18 cellular contexts compared by ENCODE assay signal in genomic region chr6:163395786-163396185, GRCh38. TPM values are rescaled to one million over a fixed set of nuclear protein-coding genes. Genes with fewer than 3 reads are reported as not detected.
DNase-seq lines count a peak whose midpoint lies in the region; ATAC-seq and TF ChIP-seq lines count a peak whose summit lies in the region.
"Had no signal": no experiment of that assay in that cellular context is flagged by ENCODE, and none has a peak within 500 bp of the region (broad histone marks: within the 10 kb centered on the region; RNA-seq: fewer than 3 reads in every experiment).

No MANE protein-coding gene starts in this region.

- ATAC-seq in right lobe of liver: no peak
- ATAC-seq: HCT116 had no signal

- no peak for TF ChIP-seq POLR2A in right lobe of liver (IDR thresholded peaks at IDR 0.05)

- H3K27ac Mint-ChIP-seq in brain (peak overlapping the region; percentile 92 to 94 (median 93)), endothelial cell (ENCODE audit: unreplicated experiment) (no peak overlapping the region), neural crest cell (ENCODE audit: unreplicated experiment) (peak overlapping the region; percentile 95)
- no peak overlapping the region for H3K27ac Mint-ChIP-seq in activated T-helper 2 cell treated with anti-CD3 and anti-CD28 coated beads, Interferon-gamma antibody, Interleukin-2, Interleukin-4, amounts not matched to agents 10 μg/mL and 5 μg/mL and 100 μg/mL, durations not matched to agents 14 hours and 24 hours and 36 hours

- H3K36me3 Mint-ChIP-seq in brain (no peaks in the 10 kb centered on the region), endothelial cell (ENCODE audit: low read depth, unreplicated experiment) (no peaks in the 10 kb centered on the region), neural crest cell (ENCODE audit: low read depth) (no peaks in the 10 kb centered on the region)
- H3K36me3 Mint-ChIP-seq in activated T-helper 2 cell treated with anti-CD3 and anti-CD28 coated beads, Interferon-gamma antibody, Interleukin-2, Interleukin-4, amounts not matched to agents 10 μg/mL and 5 μg/mL and 100 μg/mL, durations not matched to agents 14 hours and 24 hours and 36 hours (ENCODE audit: low read depth): no peaks in the 10 kb centered on the region

- H3K9me3 Mint-ChIP-seq in brain (peaks cover 0 to 4% (median 0%) of the 10 kb centered on the region in 5 experiments), endothelial cell (ENCODE audit: unreplicated experiment) (no peaks in the 10 kb centered on the region), neural crest cell (no peaks in the 10 kb centered on the region)
- no peaks in the 10 kb centered on the region for H3K9me3 Mint-ChIP-seq in activated T-helper 2 cell treated with anti-CD3 and anti-CD28 coated beads, Interferon-gamma antibody, Interleukin-2, Interleukin-4, amounts not matched to agents 10 μg/mL and 5 μg/mL and 100 μg/mL, durations not matched to agents 14 hours and 24 hours and 36 hours

- WGBS in right lobe of liver (ENCODE audit: insufficient coverage, low coverage, low lambda C conversion rate, missing lambda C conversion rate): 79% methylated on average over 3 of the region's 3 CpGs

- H3K4me1 ChIP-seq in right lobe of liver: peaks cover 0 to 6% (median 0%) of the 10 kb centered on the region in 4 donors
- H3K4me1 ChIP-seq: Caco-2 had no signal

- H3K4me3 Mint-ChIP-seq in brain (peak overlapping the region; percentile 80 to 90 (median 87)), endothelial cell (ENCODE audit: unreplicated experiment) (peak overlapping the region; percentile 44), neural crest cell (peak overlapping the region; percentile 31)
- H3K4me3 Mint-ChIP-seq in activated T-helper 2 cell treated with anti-CD3 and anti-CD28 coated beads, Interferon-gamma antibody, Interleukin-2, Interleukin-4, amounts not matched to agents 10 μg/mL and 5 μg/mL and 100 μg/mL, durations not matched to agents 14 hours and 24 hours and 36 hours (ENCODE audit: low read depth): no peak overlapping the region

- intact Hi-C loops in activated T-helper 2 cell treated with anti-CD3 and anti-CD28 coated beads, Interferon-gamma antibody, Interleukin-2, Interleukin-4, amounts not matched to agents 10 μg/mL and 5 μg/mL and 100 μg/mL, durations not matched to agents 14 hours and 24 hours and 36 hours (cut with micrococcal nuclease): no loop called here
- intact Hi-C loops in right lobe of liver (cut with DNase I): no loop called here

- DNase-seq in endothelial cell (ENCODE audit: low spot score) (no peak), neural crest cell (ENCODE audit: low read depth, low spot score) (no peak), right lobe of liver (no peak)
- DNase-seq in activated T-helper 2 cell treated with anti-CD3 and anti-CD28 coated beads, Interferon-gamma antibody, Interleukin-2, Interleukin-4, amounts not matched to agents 10 μg/mL and 5 μg/mL and 100 μg/mL, durations not matched to agents 14 hours and 24 hours and 36 hours (ENCODE audit: low spot score): no peak
- no peak for DNase-seq in activated effector memory CD4-positive, alpha-beta T cell treated with Interleukin-2 at 50 U/mL for 16 hours
- DNase-seq in stimulated activated CD4-positive, alpha-beta T cell treated with anti-CD3 and anti-CD28 coated beads, Interleukin-2, amount 100 ng/mL, for 48 hours: no peak
- DNase-seq: ACHN, AML-193, Caco-2, DMS53, NCI-H187 treated with DMSO at 0.1 percent for 48 hours, NCI-H2171, NCI-H446 treated with DMSO at 0.1 percent for 48 hours, OCI-M1, SHP77 treated with DMSO at 0.1 percent for 48 hours had no signal

- H3K4me3 ChIP-seq in right lobe of liver: no peak overlapping the region

- H3K9me3 ChIP-seq in right lobe of liver: no peaks in the 10 kb centered on the region
- H3K9me3 ChIP-seq: Caco-2 had no signal

- H3K27ac ChIP-seq in temporal lobe (ENCODE audit: low read depth, low read length) (peak overlapping the region; percentile 81), right lobe of liver (no peak overlapping the region)

- H3K4me1 Mint-ChIP-seq in brain: peaks cover 88% of the 10 kb centered on the region
- H3K4me1 Mint-ChIP-seq in endothelial cell (ENCODE audit: unreplicated experiment): peaks cover 17% of the 10 kb centered on the region
- H3K4me1 Mint-ChIP-seq in neural crest cell: peaks cover 88% of the 10 kb centered on the region
- peaks cover 4% of the 10 kb centered on the region for H3K4me1 Mint-ChIP-seq in activated T-helper 2 cell treated with anti-CD3 and anti-CD28 coated beads, Interferon-gamma antibody, Interleukin-2, Interleukin-4, amounts not matched to agents 10 μg/mL and 5 μg/mL and 100 μg/mL, durations not matched to agents 14 hours and 24 hours and 36 hours (ENCODE audit: low read depth)

- H3K36me3 ChIP-seq in right lobe of liver: no peaks in the 10 kb centered on the region

- TF ChIP-seq CTCF in brain (conservative IDR thresholded peaks at IDR 0.05): no peak
- no peak for TF ChIP-seq CTCF in endothelial cell (IDR thresholded peaks at IDR 0.05; ENCODE audit: unreplicated experiment)
- TF ChIP-seq CTCF in neural crest cell (conservative IDR thresholded peaks at IDR 0.05): no peak
- TF ChIP-seq CTCF in right lobe of liver (IDR thresholded peaks at IDR 0.05): no peak

- no peaks in the 10 kb centered on the region for H3K27me3 ChIP-seq in right lobe of liver

- peaks cover 5% of the 10 kb centered on the region for H3K27me3 Mint-ChIP-seq in brain
- H3K27me3 Mint-ChIP-seq in endothelial cell (ENCODE audit: unreplicated experiment): peaks cover 4% of the 10 kb centered on the region
- H3K27me3 Mint-ChIP-seq in neural crest cell (ENCODE audit: low read depth): peaks cover 2% of the 10 kb centered on the region
- peaks cover 25% of the 10 kb centered on the region for H3K27me3 Mint-ChIP-seq in activated T-helper 2 cell treated with anti-CD3 and anti-CD28 coated beads, Interferon-gamma antibody, Interleukin-2, Interleukin-4, amounts not matched to agents 10 μg/mL and 5 μg/mL and 100 μg/mL, durations not matched to agents 14 hours and 24 hours and 36 hours (ENCODE audit: low read depth)

RNA-seq across cellular contexts. Expression of gene QKI, which starts 18.7 kb away (rescaled TPM):
- 70.0 TPM for polyA plus RNA-seq in brain (ENCODE audit: insufficient read depth, low read depth, low replicate concordance)
- total RNA-seq in endothelial cell (ENCODE audit: unreplicated experiment): 326 TPM
- total RNA-seq in neural crest cell: 260 and 267 TPM in 2 replicates
- total RNA-seq in temporal lobe: 198 TPM
- total RNA-seq in activated T-helper 2 cell treated with anti-CD3 and anti-CD28 coated beads, Interferon-gamma antibody, Interleukin-2, Interleukin-4, amounts not matched to agents 10 μg/mL and 5 μg/mL and 100 μg/mL, durations not matched to agents 14 hours and 24 hours and 36 hours: 64.0 and 65.1 TPM in 2 replicates
- total RNA-seq in right lobe of liver: 10 to 100 TPM; 47.6 to 80.8 (median 76.3) TPM

Comparison
In these comparisons a context has a peak if more than half of its experiments do, and no peak if none do; other contexts are left out.
1. H3K27ac Mint-ChIP-seq: peak in brain (5 of 5) and neural crest cell (single experiment); none in endothelial cell (single experiment) and activated T-helper 2 cell treated with anti-CD3 and anti-CD28 coated beads, Interferon-gamma antibody, Interleukin-2, Interleukin-4, amounts not matched to agents 10 μg/mL and 5 μg/mL and 100 μg/mL, durations not matched to agents 14 hours and 24 hours and 36 hours (single experiment).